Comparison of ENCODE assay signal across 8 cellular contexts in genomic region chr6:53348436-53349208, GRCh38. TPM values are rescaled to one million over a fixed set of nuclear protein-coding genes. Genes with fewer than 3 reads are reported as not detected.
DNase-seq lines count a peak whose midpoint lies in the region; ATAC-seq, FAIRE-seq and TF ChIP-seq lines count a peak whose summit lies in the region.

Gene ELOVL5, minus strand, starts transcription at chr6:53348950. Its CDS starts 53,251 bp downstream, at chr6:53295699.

- intact Hi-C loops in pancreas (cut with DNase I) = no loop called here
- intact Hi-C loops in tibial artery (cut with DNase I; ENCODE audit: low total_unique reads) = no loop called here

- H3K4me1 ChIP-seq in pancreas = peaks cover 0 to 7% (median 3%) of the 10 kb centered on the region in 3 donors
- peaks cover 0 to 31% (median 12%) of the 10 kb centered on the region in 4 donors for H3K4me1 ChIP-seq in tibial artery

- H3K4me3 ChIP-seq in pancreas (peak within 1 kb of the TSS; percentile 82 to 93 (median 85)), tibial artery (peak within 1 kb of the TSS; percentile 94 to 100)

- TF ChIP-seq CTCF in glutamatergic neuron (IDR thresholded peaks at IDR 0.05; ENCODE audit: partially characterized antibody, unreplicated experiment) (no peak), pancreas (IDR thresholded peaks at IDR 0.05) (no peak), tibial artery (IDR thresholded peaks at IDR 0.05) (no peak)

- no peaks in the 10 kb centered on the region for H3K9me3 ChIP-seq in pancreas
- no peaks in the 10 kb centered on the region for H3K9me3 ChIP-seq in tibial artery

- H3K27ac ChIP-seq in pancreas = peak within 1 kb of the TSS; percentile 82 to 94 (median 90)
- peak within 1 kb of the TSS; percentile 96 to 100 for H3K27ac ChIP-seq in tibial artery

- H3K36me3 ChIP-seq in pancreas = no peaks in the 10 kb centered on the region
- no peaks in the 10 kb centered on the region for H3K36me3 ChIP-seq in tibial artery

- no peaks in the 10 kb centered on the region for H3K27me3 Mint-ChIP-seq in activated naive CD8-positive, alpha-beta T cell
- H3K27me3 Mint-ChIP-seq in glutamatergic neuron (ENCODE audit: unreplicated experiment) = peaks cover 7% of the 10 kb centered on the region

- peak within 1 kb of the TSS; percentile 97 for H3K4me3 Mint-ChIP-seq in activated naive CD8-positive, alpha-beta T cell
- H3K4me3 Mint-ChIP-seq in glutamatergic neuron (ENCODE audit: unreplicated experiment) = peak within 1 kb of the TSS; percentile 93

- H3K27me3 ChIP-seq in pancreas = no peaks in the 10 kb centered on the region
- H3K27me3 ChIP-seq in tibial artery = no peaks in the 10 kb centered on the region

- peaks cover 50% of the 10 kb centered on the region for H3K4me1 Mint-ChIP-seq in activated naive CD8-positive, alpha-beta T cell (ENCODE audit: low read depth)
- H3K4me1 Mint-ChIP-seq in glutamatergic neuron (ENCODE audit: low read depth, unreplicated experiment) = peaks cover 17% of the 10 kb centered on the region

- 1% methylated on average over 81 to 89 of the region's 89 CpGs for WGBS in pancreas, 2 donors

- peak; percentile 97 for DNase-seq in GM04504 (ENCODE audit: low read depth)
- peak; percentile 84 for DNase-seq in NCI-H1092 treated with DMSO at 0.1 percent for 48 hours (lab: John Stamatoyannopoulos, UW)
- peak; percentile 84 for DNase-seq in SKM-1 treated with dmso at 0.1 percent for 144 hours (lab: John Stamatoyannopoulos, UW; ENCODE audit: unreplicated experiment)
- DNase-seq in glutamatergic neuron = peak; percentile 98
- peak; percentile 79 to 93 (median 88) for DNase-seq in pancreas
- DNase-seq in tibial artery = peak; percentile 99

- ATAC-seq in HG02588 (IDR thresholded peaks at IDR 0.05; ENCODE audit: unreplicated experiment) (peak; percentile 76), pancreas (peak; percentile 82 to 90 (median 86))

- peaks cover 6% of the 10 kb centered on the region for H3K36me3 Mint-ChIP-seq in activated naive CD8-positive, alpha-beta T cell
- H3K36me3 Mint-ChIP-seq in glutamatergic neuron (ENCODE audit: unreplicated experiment) = no peaks in the 10 kb centered on the region

- FAIRE-seq in pancreas (lab: Jason Lieb, UNC) = peak; percentile 39

- no peaks in the 10 kb centered on the region for H3K9me3 Mint-ChIP-seq in activated naive CD8-positive, alpha-beta T cell (ENCODE audit: low read depth)
- peaks cover 11% of the 10 kb centered on the region for H3K9me3 Mint-ChIP-seq in glutamatergic neuron (ENCODE audit: unreplicated experiment)

- H3K27ac Mint-ChIP-seq in activated naive CD8-positive, alpha-beta T cell = peak within 1 kb of the TSS; percentile 94
- peak within 1 kb of the TSS; percentile 83 for H3K27ac Mint-ChIP-seq in glutamatergic neuron (ENCODE audit: unreplicated experiment)

RNA-seq across cellular contexts. Expression of gene ELOVL5, which starts in this region (rescaled TPM):
- 97.2 TPM for total RNA-seq in glutamatergic neuron (ENCODE audit: unreplicated experiment)
- total RNA-seq in pancreas = 10 to 100 TPM in 3 of 6 donors, 1 to 10 TPM in 3; 2.8 to 21.2 (median 11.2) TPM
- 10 to 100 TPM in 1 of 2 donors, 1 to 10 TPM in 1; 5.0 to 19.6 TPM for polyA plus RNA-seq in pancreas

Comparison
In these comparisons a context has a peak if more than half of its experiments do, and no peak if none do; other contexts are left out.
1. Peak in every context shown above with its lines: DNase-seq, ATAC-seq, H3K4me3 ChIP-seq and H3K27ac ChIP-seq.